8 cellular contexts compared by ENCODE assay signal in genomic region chr15:80455668-80456442, GRCh38. TPM values are rescaled to one million over a fixed set of nuclear protein-coding genes. Genes with fewer than 3 reads are reported as not detected.
DNase-seq lines count a peak whose midpoint lies in the region; ATAC-seq and TF ChIP-seq lines count a peak whose summit lies in the region.

No MANE protein-coding gene starts in this region.

- H3K27ac Mint-ChIP-seq in activated T-cell treated with anti-CD3 and anti-CD28 coated beads, Interleukin-2, amount 50 U/mL, for 72 hours = no peak overlapping the region

- H3K4me3 ChIP-seq in GM12864 (ENCODE audit: low read depth, low read length) = no peak overlapping the region
- no peak overlapping the region for H3K4me3 ChIP-seq in IMR-90 (ENCODE audit: insufficient read depth, low read depth, low read length)
- H3K4me3 ChIP-seq in Peyer's patch = no peak overlapping the region
- no peak overlapping the region for H3K4me3 ChIP-seq in fibroblast of pulmonary artery (replicated peaks; ENCODE audit: low read depth, low read length)
- no peak overlapping the region for H3K4me3 ChIP-seq in tibial artery

- no peaks in the 10 kb centered on the region for H3K4me1 Mint-ChIP-seq in activated T-cell treated with anti-CD3 and anti-CD28 coated beads, Interleukin-2, amount 50 U/mL, for 72 hours (ENCODE audit: low read depth)

- peak overlapping the region; percentile 100 for H3K18ac ChIP-seq in IMR-90 (ENCODE audit: low read depth, low read length)

- peaks cover 5 to 16% of the 10 kb centered on the region in 2 experiments; a peak in 2 of 4 replicates for H3K79me1 ChIP-seq in IMR-90 (ENCODE audit: low read depth in 1 of 2, low read length in 2 of 2)

- H4K5ac ChIP-seq in IMR-90 (ENCODE audit: low read depth, low read length) = peak overlapping the region; percentile 99

- H3K4me1 ChIP-seq in IMR-90 (ENCODE audit: control insufficient read depth, insufficient read depth, low read length) (peaks cover 20% of the 10 kb centered on the region), Peyer's patch (peaks cover 0 to 8% (median 0%) of the 10 kb centered on the region in 4 donors), tibial artery (peaks cover 0 to 11% (median 3%) of the 10 kb centered on the region in 4 donors)

- peak overlapping the region; percentile 93 for H2BK5ac ChIP-seq in IMR-90 (ENCODE audit: low read depth, low read length, poor library complexity, severe bottlenecking)

- WGBS in IMR-90 (ENCODE audit: extremely low coverage in 2 of 2, insufficient read length in 1 of 2), 2 experiments = 0% methylated on average over 4 of the region's 17 CpGs; no CpG with 5 or more reads in 1 of the 2 experiments

- H3K23ac ChIP-seq in IMR-90 (ENCODE audit: low read depth, low read length) = peak overlapping the region; percentile 66; the same call in 1 of the 2 replicates

- intact Hi-C loops in IMR-90 (cut with micrococcal nuclease) (loop anchor here (1.0 to 5.0 kb wide), 8 partner anchors 37 to 515 kb away; partner anchors contain the start of gene CEMIP), tibial artery (cut with DNase I; ENCODE audit: low total_unique reads) (loop anchor here (10.0 kb wide), 2 partner anchors 109 to 509 kb away; no protein-coding TSS in a partner anchor)

- dilution Hi-C loops in IMR-90 (cut with HindIII; ENCODE audit: low sequenced_read_pairs, unreplicated experiment) = no loop called here

- no TSS peak for BruUV-seq in IMR-90 (replicated peaks; lab: Mats Ljungman, UMichigan)

- peak overlapping the region; percentile 99 for H2BK20ac ChIP-seq in IMR-90 (ENCODE audit: low read depth, low read length)

- CTCF ChIA-PET in IMR-90 (lab: Yijun Ruan, JAX) = interaction anchor here (0.6 to 3.6 kb wide), 20 partner anchors 10 to 514 kb away, joined by 3 to 25 read pairs (median 3); partner anchors contain the start of gene CEMIP

- TF ChIP-seq POLR2A in IMR-90 (IDR thresholded peaks at IDR 0.05; ENCODE audit: low read depth, low read length) (peak; percentile 46; the same call in 1 of the 2 replicates), Peyer's patch (IDR thresholded peaks at IDR 0.05) (no peak)

- peak overlapping the region; percentile 99 for H2BK120ac ChIP-seq in IMR-90 (ENCODE audit: low read depth, low read length)

- H4K91ac ChIP-seq in IMR-90 (ENCODE audit: insufficient read depth, low read depth, low read length) = peak overlapping the region; percentile 99

- H2AK5ac ChIP-seq in IMR-90 (ENCODE audit: low read depth, low read length) = peak overlapping the region; percentile 98; the same call in 1 of the 2 replicates

- peak overlapping the region; percentile 95 to 97; a peak in 3 of 4 replicates for H4K8ac ChIP-seq in IMR-90 (ENCODE audit: low read depth in 2 of 2, low read length in 2 of 2)

- in situ Hi-C loops in IMR-90 (cut with MboI; ENCODE audit: low sequenced_read_pairs) = loop anchor here (5.0 kb wide), 3 partner anchors 111 to 511 kb away; partner anchors contain the start of gene CEMIP

- peak overlapping the region; percentile 99 for H3K4ac ChIP-seq in IMR-90 (ENCODE audit: low read depth, low read length)

- peaks cover 14% of the 10 kb centered on the region for H3K27me3 Mint-ChIP-seq in activated T-cell treated with anti-CD3 and anti-CD28 coated beads, Interleukin-2, amount 50 U/mL, for 72 hours (ENCODE audit: low read depth)

- peak overlapping the region; percentile 78; the same call in 1 of the 2 replicates for H3K56ac ChIP-seq in IMR-90 (ENCODE audit: extremely low read depth, insufficient read depth, low read length)

- no peaks in the 10 kb centered on the region for H3K9me3 Mint-ChIP-seq in activated T-cell treated with anti-CD3 and anti-CD28 coated beads, Interleukin-2, amount 50 U/mL, for 72 hours

- H3K9me3 ChIP-seq in IMR-90 (ENCODE audit: control insufficient read depth, insufficient read depth, low read length) (no peaks in the 10 kb centered on the region), Peyer's patch (no peaks in the 10 kb centered on the region), tibial artery (no peaks in the 10 kb centered on the region)

- DNase-seq in GM12864 (ENCODE audit: low read depth) (peak; percentile 39), IMR-90 (peak; percentile 97), Peyer's patch (peak in 2 of 3 donors; percentile 31 to 73), fibroblast of pulmonary artery (ENCODE audit: low read depth) (peak; percentile 95), non-pigmented ciliary epithelial cell (ENCODE audit: low read depth) (peak; percentile 84), tibial artery (peak in 1 of 2 donors; percentile 40)
- peak; percentile 44 to 67 for DNase-seq in activated T-cell treated with anti-CD3 and anti-CD28 coated beads, Interleukin-2, amount 50 U/mL, for 72 hours

- peak; percentile 100 for TF ChIP-seq RAD21 in IMR-90 (IDR thresholded peaks at IDR 0.05; ENCODE audit: low read length)

- H3K36me3 ChIP-seq in IMR-90 (ENCODE audit: control insufficient read depth, insufficient read depth, low read length) = peaks cover 2% of the 10 kb centered on the region; the same call in 1 of the 2 replicates
- H3K36me3 ChIP-seq in Peyer's patch = no peaks in the 10 kb centered on the region
- no peaks in the 10 kb centered on the region for H3K36me3 ChIP-seq in tibial artery

- no peaks in the 10 kb centered on the region for H3K27me3 ChIP-seq in IMR-90 (ENCODE audit: control insufficient read depth, insufficient read depth, low read length)
- H3K27me3 ChIP-seq in Peyer's patch = no peaks in the 10 kb centered on the region
- H3K27me3 ChIP-seq in tibial artery = no peaks in the 10 kb centered on the region

- peaks cover 14% of the 10 kb centered on the region for H3K9me1 ChIP-seq in IMR-90 (ENCODE audit: insufficient read depth, low read length)

- peak overlapping the region; percentile 79; the same call in 1 of the 2 replicates for H3K27ac ChIP-seq in IMR-90 (ENCODE audit: insufficient read depth, low read length)
- no peak overlapping the region for H3K27ac ChIP-seq in Peyer's patch
- no peak overlapping the region for H3K27ac ChIP-seq in tibial artery

- peak overlapping the region; percentile 72; the same call in 2 of the 3 replicates for H2BK15ac ChIP-seq in IMR-90 (ENCODE audit: low read depth, low read length)

- peak overlapping the region; percentile 54 for H3K4me2 ChIP-seq in IMR-90 (ENCODE audit: low read depth, low read length)

- peak overlapping the region; percentile 20 for H2AK9ac ChIP-seq in IMR-90 (replicated peaks; ENCODE audit: low read depth, low read length, poor library complexity)

- peak overlapping the region; percentile 95 for H3K14ac ChIP-seq in IMR-90 (replicated peaks; ENCODE audit: low read depth, low read length)

- no peaks in the 10 kb centered on the region for H3K36me3 Mint-ChIP-seq in activated T-cell treated with anti-CD3 and anti-CD28 coated beads, Interleukin-2, amount 50 U/mL, for 72 hours (ENCODE audit: insufficient read depth in 2 of 2)

- POLR2A ChIA-PET in IMR-90 (lab: Charles Lee; ENCODE audit: unreplicated experiment) = interaction anchor here (1.0 kb wide), 1 partner anchor 321 kb away, joined by 3 read pairs; no protein-coding TSS in a partner anchor

- peak overlapping the region; percentile 35 for H2AFZ ChIP-seq in IMR-90 (replicated peaks; ENCODE audit: low read length, poor library complexity)

- H3K4me3 Mint-ChIP-seq in activated T-cell treated with anti-CD3 and anti-CD28 coated beads, Interleukin-2, amount 50 U/mL, for 72 hours = no peak overlapping the region

- no peaks in the 10 kb centered on the region for H4K20me1 ChIP-seq in IMR-90 (ENCODE audit: insufficient read depth, low read length)

- ATAC-seq in IMR-90 (ENCODE audit: low read depth) (peak; percentile 79), GM19463 (IDR thresholded peaks at IDR 0.05; ENCODE audit: unreplicated experiment) (no peak)
- peak; percentile 58 to 61 for ATAC-seq in activated T-cell treated with anti-CD3 and anti-CD28 coated beads, Interleukin-2, amount 50 U/mL, for 72 hours (replicated peaks in 1 of 2)

- TF ChIP-seq CTCF in GM12864 (IDR thresholded peaks at IDR 0.05; ENCODE audit: low read depth, low read length, missing control alignments) = peak; percentile 94
- peak; percentile 99 for TF ChIP-seq CTCF in IMR-90 (conservative IDR thresholded peaks at IDR 0.05; ENCODE audit: low read depth, low read length)
- TF ChIP-seq CTCF in Peyer's patch (IDR thresholded peaks at IDR 0.05) = peak; percentile 70 to 92 (median 86)
- TF ChIP-seq CTCF in fibroblast of pulmonary artery (IDR thresholded peaks at IDR 0.05; ENCODE audit: low read length, missing control alignments) = peak; percentile 99
- peak; percentile 92 to 95 for TF ChIP-seq CTCF in tibial artery (IDR thresholded peaks at IDR 0.05)

- peak overlapping the region; percentile 26 for H3K9ac ChIP-seq in IMR-90 (ENCODE audit: low read depth, low read length)

TF ChIP-seq in IMR-90, 13 proteins besides CTCF, POLR2A, EP300 and RAD21 (continues in another document):
- peak; percentile 89; the same call in 1 of the 2 replicates for TF ChIP-seq MXI1 (IDR thresholded peaks at IDR 0.05; ENCODE audit: borderline replicate concordance, low read depth, low read length)
- TF ChIP-seq BHLHE40 (IDR thresholded peaks at IDR 0.05; ENCODE audit: low read depth, low read length) = peak; percentile 98
- no peak for TF ChIP-seq RCOR1 (IDR thresholded peaks at IDR 0.05; ENCODE audit: insufficient replicate concordance, low read length)
- no peak; the same call in 1 of the 2 replicates for TF ChIP-seq CHD1 (IDR thresholded peaks at IDR 0.05; ENCODE audit: low read depth, low read length)
- TF ChIP-seq MAFK (IDR thresholded peaks at IDR 0.05; ENCODE audit: low read depth, low read length) = no peak
- TF ChIP-seq MAZ (IDR thresholded peaks at IDR 0.05; ENCODE audit: borderline replicate concordance, low read depth, low read length) = 0 out of 2 replicates have a peak, but pooled peaks have one; percentile 22
- TF ChIP-seq RFX5 (IDR thresholded peaks at IDR 0.05; ENCODE audit: low read depth, low read length) = no peak
- 0 out of 2 replicates have a peak, but pooled peaks have one; percentile 19 for TF ChIP-seq FOS (IDR thresholded peaks at IDR 0.05; ENCODE audit: low read depth, low read length)
- no peak for TF ChIP-seq ELK1 (IDR thresholded peaks at IDR 0.05; ENCODE audit: borderline replicate concordance, low read depth, low read length)

RNA-seq across cellular contexts. Expression of gene ARNT2, which starts 51.7 kb away (rescaled TPM):
- total RNA-seq in IMR-90 (2012; rRNA removed) = 14.7 and 19.0 TPM in 2 replicates
- polyA plus RNA-seq in IMR-90 (2012; rRNA removed) = 16.7 and 18.2 TPM in 2 replicates
- polyA plus RNA-seq in IMR-90 (2012; cell fraction: cytosol; rRNA removed) = 12.1 and 13.1 TPM in 2 replicates
- 18.3 and 31.1 TPM in 2 replicates for polyA plus RNA-seq in IMR-90 (2012; cell fraction: nucleus; rRNA removed; ENCODE audit: low replicate concordance)
- total RNA-seq in Peyer's patch = 10 to 100 TPM in 1 of 4 donors, 1 to 10 TPM in 3; 2.5 to 10.3 (median 4.5) TPM
- total RNA-seq in activated T-cell treated with anti-CD3 and anti-CD28 coated beads, Interleukin-2, amount 50 U/mL, for 72 hours = under 1 TPM; 0.07 to 0.19 TPM
